Comparison of ENCODE assay signal across 1 cellular context in the genomic region with DNA sequence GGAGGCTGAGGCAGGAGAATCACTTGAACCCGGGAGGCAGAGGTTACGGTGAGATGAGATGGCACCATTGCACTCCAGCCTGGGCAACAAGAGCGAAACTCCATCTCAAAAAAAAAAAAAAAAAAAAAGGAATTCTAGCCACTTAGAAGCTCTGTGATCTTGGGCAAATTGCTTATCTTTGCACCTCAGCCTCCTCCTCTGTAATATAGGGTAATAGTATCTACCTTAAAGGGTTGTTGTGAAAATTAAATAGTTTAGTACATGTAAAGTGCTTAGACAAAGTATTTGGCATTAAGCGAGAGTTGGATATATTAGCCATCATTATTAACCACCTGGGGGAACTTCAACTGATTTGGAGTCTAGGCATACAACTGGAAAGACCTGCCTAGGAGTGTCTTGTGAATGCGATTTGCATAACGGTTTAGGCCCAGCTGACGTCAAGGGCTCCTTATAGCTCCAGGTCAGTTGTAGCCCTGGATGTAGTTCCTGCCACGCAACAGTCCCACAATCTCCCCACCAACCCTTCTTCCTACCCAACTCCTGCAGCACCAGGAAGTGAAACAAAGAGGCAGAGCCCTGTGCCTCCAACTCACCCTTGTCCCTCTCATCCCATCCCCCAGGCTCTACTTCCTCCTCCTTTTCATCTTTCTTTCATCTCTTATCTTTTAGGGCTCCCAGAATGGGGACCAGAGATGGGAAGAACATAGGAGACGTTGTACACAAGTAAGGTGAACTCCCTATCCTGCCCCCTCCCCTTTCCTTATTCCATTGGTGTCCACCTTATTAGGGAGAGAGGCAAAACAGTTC.
A peak's percentile ranks its signal among the peaks of the same experiment; 100 is the strongest.
TF ChIP-seq lines count a peak whose summit lies in the region.

No MANE protein-coding gene starts in this region.

TF ChIP-seq in K562, 482 proteins besides CTCF, POLR2A, EP300 and RAD21 (continued from another document):
- TF ChIP-seq, protein P1, sequence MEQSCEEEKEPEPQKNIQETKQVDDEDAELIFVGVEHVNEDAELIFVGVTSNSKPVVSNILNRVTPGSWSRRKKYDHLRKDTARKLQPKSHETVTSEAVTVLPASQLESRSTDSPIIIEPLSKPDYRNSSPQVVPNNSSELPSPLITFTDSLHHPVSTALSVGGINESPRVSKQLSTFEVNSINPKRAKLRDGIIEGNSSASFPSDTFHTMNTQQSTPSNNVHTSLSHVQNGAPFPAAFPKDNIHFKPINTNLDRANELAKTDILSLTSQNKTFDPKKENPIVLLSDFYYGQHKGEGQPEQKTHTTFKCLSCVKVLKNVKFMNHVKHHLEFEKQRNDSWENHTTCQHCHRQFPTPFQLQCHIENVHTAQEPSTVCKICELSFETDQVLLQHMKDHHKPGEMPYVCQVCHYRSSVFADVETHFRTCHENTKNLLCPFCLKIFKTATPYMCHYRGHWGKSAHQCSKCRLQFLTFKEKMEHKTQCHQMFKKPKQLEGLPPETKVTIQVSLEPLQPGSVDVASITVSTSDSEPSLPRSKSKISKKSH (CRISPR knock-in tag; IDR thresholded peaks at IDR 0.05), result no peak
- TF ChIP-seq ZFX (CRISPR knock-in tag; IDR thresholded peaks at IDR 0.05) (peak; percentile 51), NFXL1 (CRISPR knock-in tag; IDR thresholded peaks at IDR 0.05) (no peak), POLR2AphosphoS2 (IDR thresholded peaks at IDR 0.05; ENCODE audit: low read length) (peak; percentile 90; the same call in 1 of the 2 replicates), ARID1B (IDR thresholded peaks at IDR 0.05) (peak; percentile 56), ZNF175 (CRISPR knock-in tag; IDR thresholded peaks at IDR 0.05; ENCODE audit: low read depth) (peak; percentile 84; the same call in 1 of the 2 replicates), HNRNPK (IDR thresholded peaks at IDR 0.05; ENCODE audit: low read depth, low read length, poor library complexity, severe bottlenecking) (no peak), ETV6 (IDR thresholded peaks at IDR 0.05; ENCODE audit: borderline replicate concordance in 1 of 2, low read depth in 2 of 2, low read length in 1 of 2) (peak; percentile 65 to 73; a peak in 2 of 4 replicates), ETV6 (CRISPR knock-in tag; IDR thresholded peaks at IDR 0.05; ENCODE audit: borderline replicate concordance) (no peak), RBM15 (IDR thresholded peaks at IDR 0.05; ENCODE audit: insufficient read depth, low read length) (no peak), HDAC3 (IDR thresholded peaks at IDR 0.05; ENCODE audit: borderline replicate concordance, partially characterized antibody) (peak; percentile 66), FOXJ2 (tag; IDR thresholded peaks at IDR 0.05) (peak; percentile 56; the same call in 1 of the 2 replicates), ZNF384 (IDR thresholded peaks at IDR 0.05; ENCODE audit: low read depth, low read length) (peak; percentile 73), NFE2 (IDR thresholded peaks at IDR 0.05; ENCODE audit: low read depth) (no peak)
- TF ChIP-seq, protein P2, sequence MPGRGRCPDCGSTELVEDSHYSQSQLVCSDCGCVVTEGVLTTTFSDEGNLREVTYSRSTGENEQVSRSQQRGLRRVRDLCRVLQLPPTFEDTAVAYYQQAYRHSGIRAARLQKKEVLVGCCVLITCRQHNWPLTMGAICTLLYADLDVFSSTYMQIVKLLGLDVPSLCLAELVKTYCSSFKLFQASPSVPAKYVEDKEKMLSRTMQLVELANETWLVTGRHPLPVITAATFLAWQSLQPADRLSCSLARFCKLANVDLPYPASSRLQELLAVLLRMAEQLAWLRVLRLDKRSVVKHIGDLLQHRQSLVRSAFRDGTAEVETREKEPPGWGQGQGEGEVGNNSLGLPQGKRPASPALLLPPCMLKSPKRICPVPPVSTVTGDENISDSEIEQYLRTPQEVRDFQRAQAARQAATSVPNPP (IDR thresholded peaks at IDR 0.05; ENCODE audit: borderline replicate concordance, insufficient read depth, insufficient read length), result no peak
- TF ChIP-seq, protein P3, sequence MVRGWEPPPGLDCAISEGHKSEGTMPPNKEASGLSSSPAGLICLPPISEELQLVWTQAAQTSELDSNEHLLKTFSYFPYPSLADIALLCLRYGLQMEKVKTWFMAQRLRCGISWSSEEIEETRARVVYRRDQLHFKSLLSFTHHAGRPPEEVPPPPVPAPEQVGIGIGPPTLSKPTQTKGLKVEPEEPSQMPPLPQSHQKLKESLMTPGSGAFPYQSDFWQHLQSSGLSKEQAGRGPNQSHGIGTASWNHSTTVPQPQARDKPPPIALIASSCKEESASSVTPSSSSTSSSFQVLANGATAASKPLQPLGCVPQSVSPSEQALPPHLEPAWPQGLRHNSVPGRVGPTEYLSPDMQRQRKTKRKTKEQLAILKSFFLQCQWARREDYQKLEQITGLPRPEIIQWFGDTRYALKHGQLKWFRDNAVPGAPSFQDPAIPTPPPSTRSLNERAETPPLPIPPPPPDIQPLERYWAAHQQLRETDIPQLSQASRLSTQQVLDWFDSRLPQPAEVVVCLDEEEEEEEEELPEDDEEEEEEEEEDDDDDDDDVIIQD (CRISPR knock-in tag; IDR thresholded peaks at IDR 0.05), result no peak
- TF ChIP-seq, protein P4, sequence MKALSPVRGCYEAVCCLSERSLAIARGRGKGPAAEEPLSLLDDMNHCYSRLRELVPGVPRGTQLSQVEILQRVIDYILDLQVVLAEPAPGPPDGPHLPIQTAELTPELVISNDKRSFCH (CRISPR knock-in tag; IDR thresholded peaks at IDR 0.05), result no peak
- TF ChIP-seq, protein P4 (tag; IDR thresholded peaks at IDR 0.05), result no peak
- TF ChIP-seq, protein P5, sequence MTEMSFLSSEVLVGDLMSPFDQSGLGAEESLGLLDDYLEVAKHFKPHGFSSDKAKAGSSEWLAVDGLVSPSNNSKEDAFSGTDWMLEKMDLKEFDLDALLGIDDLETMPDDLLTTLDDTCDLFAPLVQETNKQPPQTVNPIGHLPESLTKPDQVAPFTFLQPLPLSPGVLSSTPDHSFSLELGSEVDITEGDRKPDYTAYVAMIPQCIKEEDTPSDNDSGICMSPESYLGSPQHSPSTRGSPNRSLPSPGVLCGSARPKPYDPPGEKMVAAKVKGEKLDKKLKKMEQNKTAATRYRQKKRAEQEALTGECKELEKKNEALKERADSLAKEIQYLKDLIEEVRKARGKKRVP (CRISPR knock-in tag; IDR thresholded peaks at IDR 0.05), result no peak
